Comparison of ENCODE assay signal across 23 cellular contexts in the genomic region with DNA sequence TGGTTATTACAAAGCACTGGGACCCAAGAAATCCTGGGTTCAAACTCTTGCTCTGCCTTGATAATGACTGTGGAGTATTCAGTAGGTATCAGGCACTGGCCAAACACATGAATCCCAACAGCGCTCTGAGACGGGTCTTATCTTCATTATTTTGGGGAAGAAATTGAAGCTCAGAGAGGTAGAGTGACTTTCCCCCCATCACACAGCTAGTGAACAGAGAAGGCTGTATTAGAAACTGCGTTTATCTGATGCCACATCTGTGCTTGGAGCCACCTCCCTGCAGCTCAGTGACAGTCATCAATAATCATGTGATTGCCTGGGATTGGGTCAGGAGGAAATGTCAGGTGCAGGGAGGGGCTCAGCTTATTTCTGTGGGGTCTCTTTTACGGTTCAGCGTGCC.
DNase-seq lines count a peak whose midpoint lies in the region; ATAC-seq, FAIRE-seq and TF ChIP-seq lines count a peak whose summit lies in the region.
"Had no signal": no experiment of that assay in that cellular context is flagged by ENCODE, and none has a peak within 500 bp of the region (broad histone marks: within the 10 kb centered on the region; RNA-seq: fewer than 3 reads in every experiment).

No MANE protein-coding gene starts in this region.

- H3K23me2 ChIP-seq in H1 (ENCODE audit: low read depth, low read length): no peaks in the 10 kb centered on the region

- H2BK120ac ChIP-seq in H1 (replicated peaks; ENCODE audit: low read depth, low read length) (no peak overlapping the region), trophoblast cell (ENCODE audit: insufficient read depth, low read length, poor library complexity) (no peak overlapping the region)

- H3K18ac ChIP-seq in H1 (ENCODE audit: extremely low read depth, low read length) (no peak overlapping the region), trophoblast cell (ENCODE audit: low read length) (no peak overlapping the region)

- no peak overlapping the region for H2BK12ac ChIP-seq in H1 (ENCODE audit: low read depth, low read length)
- no peak overlapping the region for H2BK12ac ChIP-seq in trophoblast cell (ENCODE audit: low read length)

- CTCF ChIA-PET in H1 (lab: Charles Lee; ENCODE audit: partially characterized antibody): interaction anchor here (0.8 to 1.8 kb wide), 10 partner anchors 10 to 235 kb away, joined by 3 to 7 read pairs (median 4); no protein-coding TSS in a partner anchor

- 81% methylated on average over 5 of the region's 5 CpGs; no CpG with 5 or more reads in 1 of the 2 experiments for WGBS in H1 (ENCODE audit: extremely low coverage in 1 of 2, insufficient coverage in 1 of 2, insufficient read length in 1 of 2, insufficient replicate concordance in 2 of 2, low coverage in 1 of 2, low lambda C conversion rate in 2 of 2, missing lambda C conversion rate in 1 of 2), 2 experiments
- WGBS in trophoblast cell (ENCODE audit: extremely low coverage, insufficient coverage, insufficient read length): no CpG with 5 or more reads among the region's 5 CpGs

- no peak overlapping the region for H4K8ac ChIP-seq in H1 (ENCODE audit: extremely low read depth, insufficient read depth, low read length)
- no peak overlapping the region for H4K8ac ChIP-seq in trophoblast cell (ENCODE audit: low read depth, low read length)

- no peak overlapping the region for H3K4ac ChIP-seq in H1 (replicated peaks; ENCODE audit: insufficient read length, low read depth, low read length)
- no peak overlapping the region for H3K4ac ChIP-seq in trophoblast cell (ENCODE audit: low read depth, low read length)

- H3K56ac ChIP-seq in H1 (replicated peaks; ENCODE audit: insufficient read length, low read depth, low read length): no peak overlapping the region

- no peak overlapping the region for H3K4me2 ChIP-seq in H1 (ENCODE audit: insufficient read depth in 1 of 2, low read depth in 2 of 2, low read length in 2 of 2)
- H3K4me2 ChIP-seq in trophoblast cell (ENCODE audit: low read length): no peak overlapping the region
- H3K4me2 ChIP-seq: BLaER1 treated with 17β-estradiol and CSF1 and Interleukin-3, amounts not matched to agents 10 nM and 100 nM had no signal

- H4K20me1 ChIP-seq in H1 (replicated peaks in 1 of 2; ENCODE audit: control insufficient read depth in 1 of 2, insufficient read depth in 2 of 2, low read length in 2 of 2): no peaks in the 10 kb centered on the region

- H2AFZ ChIP-seq in H1 (ENCODE audit: low read length) (no peak overlapping the region), trophoblast cell (ENCODE audit: insufficient read depth, low read length, poor library complexity) (no peak overlapping the region)

- no peaks in the 10 kb centered on the region for H3K79me2 ChIP-seq in H1 (ENCODE audit: control insufficient read depth in 1 of 2, insufficient read depth in 2 of 2, low read length in 2 of 2)
- no peaks in the 10 kb centered on the region for H3K79me2 ChIP-seq in trophoblast cell (ENCODE audit: control insufficient read depth, insufficient read depth, low read length, poor library complexity)

- TF ChIP-seq CTCF in WERI-Rb-1 (IDR thresholded peaks at IDR 0.05; ENCODE audit: low read depth, low read length): no peak
- TF ChIP-seq CTCF in H1 (IDR thresholded peaks at IDR 0.05; ENCODE audit: control extremely low read depth in 1 of 3, insufficient read depth in 1 of 3, low read depth in 1 of 3, low read length in 3 of 3): no peak

- H3K23ac ChIP-seq in H1 (ENCODE audit: insufficient read length): no peak overlapping the region
- no peak overlapping the region for H3K23ac ChIP-seq in trophoblast cell (ENCODE audit: low read length)

- H2BK20ac ChIP-seq in H1 (ENCODE audit: low read length): peak overlapping the region; percentile 25; the same call in 1 of the 2 replicates

- H3K4me1 ChIP-seq in H1 (replicated peaks in 1 of 4; ENCODE audit: control insufficient read depth in 3 of 4, insufficient read depth in 4 of 4, low read length in 3 of 4) (peaks cover 0 to 15% (median 5%) of the 10 kb centered on the region in 4 experiments; a peak in 6 of 7 replicates), trophoblast cell (ENCODE audit: control insufficient read depth in 1 of 2, insufficient read depth in 2 of 2, low read length in 2 of 2) (no peaks in the 10 kb centered on the region)
- H3K4me1 ChIP-seq: BLaER1 treated with 17β-estradiol and CSF1 and Interleukin-3, amounts not matched to agents 10 nM and 100 nM; Caco-2 had no signal

- H3K27me3 ChIP-seq in WERI-Rb-1 (ENCODE audit: insufficient read depth, low read depth, severe bottlenecking) (no peaks in the 10 kb centered on the region), H1 (replicated peaks in 1 of 4; ENCODE audit: control insufficient read depth in 3 of 4, extremely low read depth in 1 of 4, insufficient read depth in 3 of 4, low read length in 3 of 4) (no peaks in the 10 kb centered on the region), trophoblast cell (ENCODE audit: insufficient read depth, low read length) (no peaks in the 10 kb centered on the region)
- H3K27me3 ChIP-seq: BLaER1 treated with 17β-estradiol and CSF1 and Interleukin-3, amounts not matched to agents 10 nM and 100 nM had no signal

- H3K14ac ChIP-seq in H1 (ENCODE audit: insufficient read length): no peak overlapping the region
- no peak overlapping the region for H3K14ac ChIP-seq in trophoblast cell (ENCODE audit: low read length)

- TF ChIP-seq POLR2A in H1 (IDR thresholded peaks at IDR 0.05; ENCODE audit: control extremely low read depth in 1 of 2, low read depth in 2 of 2, low read length in 2 of 2): no peak

- H3K79me1 ChIP-seq in H1 (ENCODE audit: low read depth, low read length) (no peaks in the 10 kb centered on the region), trophoblast cell (ENCODE audit: low read length) (no peaks in the 10 kb centered on the region)

- no peaks in the 10 kb centered on the region for H3K9me3 ChIP-seq in WERI-Rb-1 (ENCODE audit: severe bottlenecking)
- H3K9me3 ChIP-seq in H1 (ENCODE audit: insufficient read depth in 2 of 2, low read depth in 1 of 2, low read length in 1 of 2): no peaks in the 10 kb centered on the region
- H3K9me3 ChIP-seq in trophoblast cell (ENCODE audit: insufficient read depth, low read depth, low read length): peaks cover 4% of the 10 kb centered on the region
- H3K9me3 ChIP-seq: A549, Caco-2 had no signal

- no peak overlapping the region for H2BK5ac ChIP-seq in H1 (ENCODE audit: low read depth, low read length)
- no peak overlapping the region for H2BK5ac ChIP-seq in trophoblast cell (ENCODE audit: low read depth, low read length, poor library complexity)

- POLR2A ChIA-PET in H1 (lab: Charles Lee; ENCODE audit: partially characterized antibody): interaction anchor here (0.6 kb wide), 1 partner anchor 56 kb away, joined by 4 read pairs; no protein-coding TSS in a partner anchor

- H4K91ac ChIP-seq in H1 (replicated peaks; ENCODE audit: insufficient read length, low read length): peak overlapping the region; percentile 67
- H4K91ac ChIP-seq in trophoblast cell (ENCODE audit: low read depth, low read length): no peak overlapping the region

- no peak overlapping the region for H3K9ac ChIP-seq in H1 (replicated peaks in 1 of 4; ENCODE audit: extremely low read depth in 1 of 4, low read depth in 3 of 4, low read length in 3 of 4)
- no peak overlapping the region for H3K9ac ChIP-seq in trophoblast cell (ENCODE audit: low read length)
- H3K9ac ChIP-seq: BLaER1 treated with 17β-estradiol and CSF1 and Interleukin-3, amounts not matched to agents 10 nM and 100 nM had no signal

- no peak overlapping the region for H2AK5ac ChIP-seq in H1 (ENCODE audit: low read depth, low read length)
- H2AK5ac ChIP-seq in trophoblast cell (ENCODE audit: low read length): no peak overlapping the region

- H4K12ac ChIP-seq in trophoblast cell (ENCODE audit: low read depth, low read length): no peak overlapping the region

- no peak overlapping the region for H4K5ac ChIP-seq in H1 (ENCODE audit: insufficient read length, low read depth, low read length)

- FAIRE-seq in H1 (lab: Jason Lieb, UNC): no peak
- FAIRE-seq: A549, D721Med, G401.6, GM12891, GM19239 had no signal

- DNase-seq in NCI-H82 (lab: John Stamatoyannopoulos, UW) (peak; percentile 43), NCI-H82 treated with DMSO at 0.1 percent for 48 hours (lab: John Stamatoyannopoulos, UW; ENCODE audit: unreplicated experiment) (no peak), WERI-Rb-1 (no peak), H1 (ENCODE audit: low read depth in 1 of 2, low spot score in 2 of 2) (no peak), trophoblast cell (no peak)
- DNase-seq in activated naive CD4-positive, alpha-beta T cell treated with anti-CD3 and anti-CD28 coated beads, Interleukin-2, amount 50 U/mL, for 16 hours: no peak
- no peak for DNase-seq in activated CD8-positive, alpha-beta memory T cell treated with anti-CD3 and anti-CD28 coated beads, Interleukin-2, amount 50 U/mL, for 48 hours
- DNase-seq: AML-193; Caco-2; Calu3; CD4-positive, alpha-beta T cell; CD8-positive, alpha-beta T cell; DMS79 treated with DMSO at 0.1 percent for 48 hours; GF-D8 had no signal

- H3K27ac ChIP-seq in WERI-Rb-1 (peak overlapping the region; percentile 71), H1 (ENCODE audit: low read depth, low read length) (no peak overlapping the region), trophoblast cell (ENCODE audit: low read depth, low read length) (no peak overlapping the region)
- H3K27ac ChIP-seq: 22Rv1; A549; BLaER1 treated with 17β-estradiol and CSF1 and Interleukin-3, amounts not matched to agents 10 nM and 100 nM; C4-2B had no signal

- H2BK15ac ChIP-seq in H1 (ENCODE audit: low read length): 0 out of 2 replicates have a peak overlapping the region, but pooled peaks have one; percentile 13

- H3K4me3 ChIP-seq in WERI-Rb-1 (ENCODE audit: low read depth, low read length): no peak overlapping the region
- no peak overlapping the region for H3K4me3 ChIP-seq in H1 (ENCODE audit: extremely low read depth in 1 of 4, insufficient read depth in 2 of 4, low read depth in 3 of 4, low read length in 4 of 4)
- H3K4me3 ChIP-seq in trophoblast cell (ENCODE audit: low read depth, low read length): peak overlapping the region; percentile 41
- H3K4me3 ChIP-seq: A549; BLaER1 treated with 17β-estradiol and CSF1 and Interleukin-3, amounts not matched to agents 10 nM and 100 nM had no signal

- no peak for ATAC-seq in GM21390 (IDR thresholded peaks at IDR 0.05; ENCODE audit: unreplicated experiment)
- ATAC-seq: A549; CD8-positive, alpha-beta T cell had no signal

- H3K36me3 ChIP-seq in WERI-Rb-1: no peaks in the 10 kb centered on the region
- H3K36me3 ChIP-seq in H1 (ENCODE audit: control insufficient read depth in 2 of 4, insufficient read depth in 4 of 4, low read length in 3 of 4): no peaks in the 10 kb centered on the region
- H3K36me3 ChIP-seq in trophoblast cell (ENCODE audit: control insufficient read depth in 1 of 2, insufficient read depth in 2 of 2, low read length in 2 of 2): no peaks in the 10 kb centered on the region
- H3K36me3 ChIP-seq: BLaER1 treated with 17β-estradiol and CSF1 and Interleukin-3, amounts not matched to agents 10 nM and 100 nM had no signal

- TF ChIP-seq RAD21 in H1 (IDR thresholded peaks at IDR 0.05 in 1 of 2, conservative IDR thresholded peaks at IDR 0.05 in 1 of 2; ENCODE audit: low read depth in 2 of 2, low read length in 2 of 2): no peak

- TF ChIP-seq EP300 in H1 (IDR thresholded peaks at IDR 0.05; ENCODE audit: borderline replicate concordance in 1 of 2, low read depth in 2 of 2, low read length in 2 of 2): no peak

TF ChIP-seq in H1, 55 proteins besides CTCF, POLR2A, EP300 and RAD21 (continues in another document):
- TF ChIP-seq KDM4A (IDR thresholded peaks at IDR 0.05; ENCODE audit: low read depth, low read length, severe bottlenecking): no peak
